In genomic region chr6:41039060-41039998, GRCh38 we compare ENCODE assay signal across 1 cellular context.
TF ChIP-seq lines count a peak whose summit lies in the region.

UNC5CL (minus strand) TSS chr6:41039221; CDS start chr6:41035074, 4,147 bp downstream.

TF ChIP-seq in HepG2, 621 proteins besides CTCF, POLR2A, EP300 and RAD21 (continued from another document and continues in another):
- no peak for TF ChIP-seq ZNF12 (CRISPR knock-in tag; IDR thresholded peaks at IDR 0.05)
- TF ChIP-seq ZNF180 (CRISPR knock-in tag; IDR thresholded peaks at IDR 0.05; ENCODE audit: borderline replicate concordance, low read depth): no peak
- no peak for TF ChIP-seq NFATC3 (CRISPR knock-in tag; IDR thresholded peaks at IDR 0.05)
- TF ChIP-seq ZNF430 (CRISPR knock-in tag; IDR thresholded peaks at IDR 0.05): no peak
- no peak for TF ChIP-seq TBL1XR1 (IDR thresholded peaks at IDR 0.05; ENCODE audit: borderline replicate concordance, low read length, partially characterized antibody)
- 0 out of 2 replicates have a peak, but pooled peaks have one; percentile 21 for TF ChIP-seq SOX13 (IDR thresholded peaks at IDR 0.05)
- no peak for TF ChIP-seq SOX13 (CRISPR knock-in tag; conservative IDR thresholded peaks at IDR 0.05 in 1 of 2, IDR thresholded peaks at IDR 0.05 in 1 of 2)
- TF ChIP-seq SRSF4 (IDR thresholded peaks at IDR 0.05; ENCODE audit: low read depth, low read length, poor library complexity, severe bottlenecking): no peak
- TF ChIP-seq ZNF652 (CRISPR knock-in tag; IDR thresholded peaks at IDR 0.05; ENCODE audit: borderline replicate concordance, low read depth): 0 out of 2 replicates have a peak, but pooled peaks have one; percentile 18
- no peak for TF ChIP-seq ZNF547 (CRISPR knock-in tag; IDR thresholded peaks at IDR 0.05)
- no peak for TF ChIP-seq TEF (CRISPR knock-in tag; IDR thresholded peaks at IDR 0.05)
- TF ChIP-seq HCFC1 (IDR thresholded peaks at IDR 0.05; ENCODE audit: low read depth, low read length): no peak
- TF ChIP-seq ZKSCAN1 (IDR thresholded peaks at IDR 0.05; ENCODE audit: low read length): no peak
- TF ChIP-seq ZNF567 (CRISPR knock-in tag; IDR thresholded peaks at IDR 0.05; ENCODE audit: borderline replicate concordance): peak; percentile 1; the same call in 1 of the 2 replicates
- TF ChIP-seq ZNF350 (CRISPR knock-in tag; IDR thresholded peaks at IDR 0.05; ENCODE audit: borderline replicate concordance, low read depth): no peak
- TF ChIP-seq ZHX2 (IDR thresholded peaks at IDR 0.05; ENCODE audit: low read depth): no peak
- no peak for TF ChIP-seq ZHX2 (CRISPR knock-in tag; IDR thresholded peaks at IDR 0.05; ENCODE audit: borderline replicate concordance)
- TF ChIP-seq THAP7 (CRISPR knock-in tag; IDR thresholded peaks at IDR 0.05): no peak
- no peak for TF ChIP-seq TOPORS (CRISPR knock-in tag; IDR thresholded peaks at IDR 0.05)
- TF ChIP-seq HNRNPK (IDR thresholded peaks at IDR 0.05; ENCODE audit: low read depth, low read length, poor library complexity, severe bottlenecking): no peak
- no peak for TF ChIP-seq ZNF572 (CRISPR knock-in tag; IDR thresholded peaks at IDR 0.05)
- TF ChIP-seq ZZZ3 (CRISPR knock-in tag; IDR thresholded peaks at IDR 0.05; ENCODE audit: borderline replicate concordance): no peak
- no peak for TF ChIP-seq MEF2D (CRISPR knock-in tag; IDR thresholded peaks at IDR 0.05)
- TF ChIP-seq XRCC5 (optimal IDR thresholded peaks at IDR 0.05; ENCODE audit: low read length): peak; percentile 65
- TF ChIP-seq ZNF75D (CRISPR knock-in tag; IDR thresholded peaks at IDR 0.05; ENCODE audit: borderline replicate concordance): no peak
- no peak for TF ChIP-seq ISL2 (CRISPR knock-in tag; IDR thresholded peaks at IDR 0.05)
- TF ChIP-seq ZNF766 (CRISPR knock-in tag; IDR thresholded peaks at IDR 0.05; ENCODE audit: borderline replicate concordance): no peak
- 0 out of 2 replicates have a peak, but pooled peaks have one; percentile 12 for TF ChIP-seq ZNF792 (CRISPR knock-in tag; IDR thresholded peaks at IDR 0.05)
- TF ChIP-seq ZFP91 (CRISPR knock-in tag; IDR thresholded peaks at IDR 0.05; ENCODE audit: borderline replicate concordance): peak; percentile 50; the same call in 1 of the 2 replicates
- no peak for TF ChIP-seq ZNF468 (CRISPR knock-in tag; IDR thresholded peaks at IDR 0.05)
- no peak for TF ChIP-seq ATM (IDR thresholded peaks at IDR 0.05; ENCODE audit: borderline replicate concordance)
- no peak for TF ChIP-seq GTF2F1 (IDR thresholded peaks at IDR 0.05; ENCODE audit: low read length)
- TF ChIP-seq NR0B2 (CRISPR knock-in tag; IDR thresholded peaks at IDR 0.05): no peak
- TF ChIP-seq ATF6 (CRISPR knock-in tag; conservative IDR thresholded peaks at IDR 0.05): no peak
- TF ChIP-seq ATF5 (CRISPR knock-in tag; IDR thresholded peaks at IDR 0.05; ENCODE audit: low read depth): no peak
- TF ChIP-seq MAFF (IDR thresholded peaks at IDR 0.05; ENCODE audit: low read depth, low read length): no peak
- no peak for TF ChIP-seq DRAP1 (CRISPR knock-in tag; IDR thresholded peaks at IDR 0.05)
- 0 out of 2 replicates have a peak, but pooled peaks have one; percentile 37 for TF ChIP-seq ZNF710 (CRISPR knock-in tag; IDR thresholded peaks at IDR 0.05; ENCODE audit: borderline replicate concordance)
- peak; percentile 30; the same call in 1 of the 2 replicates for TF ChIP-seq PITX1 (CRISPR knock-in tag; IDR thresholded peaks at IDR 0.05)
- no peak for TF ChIP-seq SALL2 (CRISPR knock-in tag; IDR thresholded peaks at IDR 0.05)
- 0 out of 2 replicates have a peak, but pooled peaks have one; percentile 11 for TF ChIP-seq TFAP4 (IDR thresholded peaks at IDR 0.05; ENCODE audit: borderline replicate concordance, low read depth)
- TF ChIP-seq TARDBP (CRISPR knock-in tag; IDR thresholded peaks at IDR 0.05): peak; percentile 63; the same call in 1 of the 2 replicates
- no peak for TF ChIP-seq FOXA3 (CRISPR knock-in tag; IDR thresholded peaks at IDR 0.05)
- peak; percentile 45 for TF ChIP-seq STAG1 (CRISPR knock-in tag; IDR thresholded peaks at IDR 0.05)
- 0 out of 2 replicates have a peak, but pooled peaks have one; percentile 6 for TF ChIP-seq ZFY (CRISPR knock-in tag; IDR thresholded peaks at IDR 0.05)
- no peak for TF ChIP-seq DR1 (CRISPR knock-in tag; IDR thresholded peaks at IDR 0.05)
- TF ChIP-seq ZFP62 (CRISPR knock-in tag; IDR thresholded peaks at IDR 0.05): no peak
